Comparison of ENCODE assay signal across 23 cellular contexts in the genomic region with DNA sequence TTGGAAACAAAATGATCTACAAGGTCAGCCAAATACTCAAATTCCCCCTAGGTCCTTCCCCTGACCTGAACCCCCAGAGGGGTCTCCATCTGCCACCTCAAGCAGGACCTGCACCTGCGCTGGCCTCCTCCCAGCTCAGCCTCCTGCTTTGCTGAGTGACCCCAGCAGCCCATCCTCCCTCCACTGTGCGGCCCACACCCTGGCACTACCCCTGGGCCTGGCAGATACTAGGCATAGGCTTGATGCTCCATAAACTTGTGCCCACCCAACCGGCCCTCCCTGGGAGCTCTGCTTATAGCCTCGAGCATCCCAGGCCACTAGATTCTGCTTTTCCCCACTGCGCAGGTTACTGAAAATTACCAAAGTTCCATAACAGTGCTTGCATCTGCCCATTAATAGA.
DNase-seq lines count a peak whose midpoint lies in the region; ATAC-seq and TF ChIP-seq lines count a peak whose summit lies in the region.
"Had no signal": no experiment of that assay in that cellular context is flagged by ENCODE, and none has a peak within 500 bp of the region (broad histone marks: within the 10 kb centered on the region; RNA-seq: fewer than 3 reads in every experiment).

No MANE protein-coding gene starts in this region.

- no peak overlapping the region for H3K4me3 ChIP-seq in esophagus squamous epithelium
- H3K4me3 ChIP-seq in neuronal stem cell (ENCODE audit: low read length in 2 of 2), result no peak overlapping the region
- H3K4me3 ChIP-seq in suprapubic skin, result no peak overlapping the region
- H3K4me3 ChIP-seq in tibial nerve, result no peak overlapping the region

- H3K14ac ChIP-seq in neuronal stem cell (ENCODE audit: low read length), result peak overlapping the region; percentile 77

- no peak overlapping the region for H2BK5ac ChIP-seq in neuronal stem cell (ENCODE audit: low read length)

- intact Hi-C loops in Right ventricle myocardium superior (cut with DNase I) (no loop called here), left ventricle myocardium superior (cut with micrococcal nuclease) (no loop called here), esophagus squamous epithelium (cut with DNase I) (no loop called here)

- H3K36me3 ChIP-seq in esophagus squamous epithelium (no peaks in the 10 kb centered on the region), neuronal stem cell (replicated peaks in 1 of 2; ENCODE audit: control insufficient read depth in 2 of 2, insufficient read depth in 2 of 2, low read length in 2 of 2) (no peaks in the 10 kb centered on the region), suprapubic skin (no peaks in the 10 kb centered on the region), tibial nerve (no peaks in the 10 kb centered on the region)
- H3K36me3 ChIP-seq: brain microvascular endothelial cell had no signal

- H2BK12ac ChIP-seq in neuronal stem cell (ENCODE audit: low read length), result no peak overlapping the region

- peaks cover 12% of the 10 kb centered on the region for H3K79me1 ChIP-seq in neuronal stem cell (ENCODE audit: low read depth, low read length)

- no peak overlapping the region for H4K91ac ChIP-seq in neuronal stem cell (ENCODE audit: low read depth, low read length, poor library complexity)

- no peaks in the 10 kb centered on the region for H3K9me3 ChIP-seq in esophagus squamous epithelium
- peaks cover 0 to 6% of the 10 kb centered on the region in 2 donors for H3K9me3 ChIP-seq in neuronal stem cell (replicated peaks in 1 of 2; ENCODE audit: control insufficient read depth in 2 of 2, insufficient read depth in 1 of 2, low read depth in 1 of 2, low read length in 2 of 2)
- no peaks in the 10 kb centered on the region for H3K9me3 ChIP-seq in suprapubic skin
- H3K9me3 ChIP-seq in tibial nerve, result no peaks in the 10 kb centered on the region

- no peak overlapping the region for H3K4me2 ChIP-seq in neuronal stem cell (ENCODE audit: insufficient read depth, low read length, poor library complexity, severe bottlenecking)

- no peaks in the 10 kb centered on the region for H3K27me3 ChIP-seq in esophagus squamous epithelium
- H3K27me3 ChIP-seq in neuronal stem cell (ENCODE audit: control insufficient read depth in 3 of 3, insufficient read depth in 3 of 3, low read depth in 1 of 3, low read length in 3 of 3), result no peaks in the 10 kb centered on the region
- H3K27me3 ChIP-seq in suprapubic skin, result no peaks in the 10 kb centered on the region
- no peaks in the 10 kb centered on the region for H3K27me3 ChIP-seq in tibial nerve
- H3K27me3 ChIP-seq: brain microvascular endothelial cell had no signal

- H3K27ac ChIP-seq in esophagus squamous epithelium, result peak overlapping the region in 3 of 4 donors; percentile 28 to 73 (median 42)
- no peak overlapping the region for H3K27ac ChIP-seq in neuronal stem cell (replicated peaks; ENCODE audit: low read length)
- no peak overlapping the region for H3K27ac ChIP-seq in suprapubic skin
- peak overlapping the region in 1 of 4 donors; percentile 58 for H3K27ac ChIP-seq in tibial nerve
- H3K27ac ChIP-seq: brain microvascular endothelial cell had no signal

- TF ChIP-seq CTCF in esophagus squamous epithelium (IDR thresholded peaks at IDR 0.05) (no peak), suprapubic skin (IDR thresholded peaks at IDR 0.05) (no peak), tibial nerve (IDR thresholded peaks at IDR 0.05) (no peak)

- H3K4me1 ChIP-seq in esophagus squamous epithelium, result peaks cover 12 to 83% (median 36%) of the 10 kb centered on the region in 3 donors
- peaks cover 23 to 27% of the 10 kb centered on the region in 2 donors for H3K4me1 ChIP-seq in neuronal stem cell (ENCODE audit: control insufficient read depth in 2 of 2, insufficient read depth in 1 of 2, low read depth in 1 of 2, low read length in 2 of 2)
- peaks cover 29% of the 10 kb centered on the region for H3K4me1 ChIP-seq in suprapubic skin
- peaks cover 0 to 57% (median 12%) of the 10 kb centered on the region in 4 donors for H3K4me1 ChIP-seq in tibial nerve

- H3K9ac ChIP-seq in neuronal stem cell (ENCODE audit: low read depth, low read length, poor library complexity), result no peak overlapping the region

- no peak overlapping the region for H3K18ac ChIP-seq in neuronal stem cell (ENCODE audit: low read length)

- TF ChIP-seq POLR2A in esophagus squamous epithelium (IDR thresholded peaks at IDR 0.05), result no peak
- TF ChIP-seq POLR2A in suprapubic skin (IDR thresholded peaks at IDR 0.05), result no peak
- no peak for TF ChIP-seq POLR2A in tibial nerve (IDR thresholded peaks at IDR 0.05)

- H2AK5ac ChIP-seq in neuronal stem cell (ENCODE audit: low read depth, low read length), result no peak overlapping the region

- H3K4ac ChIP-seq in neuronal stem cell (ENCODE audit: low read length), result no peak overlapping the region

- DNase-seq in Right ventricle myocardium superior (peak; percentile 29), left ventricle myocardium superior (no peak), esophagus squamous epithelium (lab: John Stamatoyannopoulos, UW) (no peak), neuronal stem cell (ENCODE audit: low spot score) (no peak), suprapubic skin (ENCODE audit: low spot score in 2 of 2) (peak; percentile 49 to 69), tibial nerve (ENCODE audit: low spot score in 2 of 2) (no peak), OCI-M2 (lab: John Stamatoyannopoulos, UW; ENCODE audit: unreplicated experiment) (no peak)
- DNase-seq in stimulated activated CD4-positive, alpha-beta T cell treated with anti-CD3 and anti-CD28 coated beads, Interleukin-4, amount 100 ng/mL, for 24 hours, result no peak
- DNase-seq: activated CD4-positive, alpha-beta T cell treated with anti-CD3 and anti-CD28 coated beads, Interleukin-2, amount 10 ng/mL, durations not matched to agents 24 days and 14 days; activated naive CD4-positive, alpha-beta T cell treated with Interleukin-2 at 50 U/mL for 16 hours; brain microvascular endothelial cell; effector CD8-positive, alpha-beta T cell; foreskin fibroblast; IMR-90; NCI-H1694 treated with DMSO at 0.1 percent for 48 hours; NCI-H524; PC-3; retina; stimulated activated CD4-positive, alpha-beta T cell treated with anti-CD3 and anti-CD28 coated beads, Interleukin-15, amount 100 ng/mL, for 24 hours; stimulated activated naive CD4-positive, alpha-beta T cell had no signal

- WGBS in esophagus squamous epithelium, 2 donors, result 93 to 100% methylated on average over 2 to 5 of the region's 5 CpGs
- WGBS in neuronal stem cell (ENCODE audit: extremely low coverage in 2 of 2, insufficient read length in 2 of 2, insufficient replicate concordance in 1 of 2), 2 donors, result no CpG with 5 or more reads among the region's 5 CpGs
- 95% methylated on average over 4 of the region's 5 CpGs for WGBS in suprapubic skin
- WGBS in tibial nerve, 2 donors, result 83% methylated on average over 5 of the region's 5 CpGs

- H2AFZ ChIP-seq in neuronal stem cell (ENCODE audit: low read length), result no peak overlapping the region

- H2BK120ac ChIP-seq in neuronal stem cell (ENCODE audit: low read depth, low read length), result peak overlapping the region; percentile 65

- no peak overlapping the region for H4K8ac ChIP-seq in neuronal stem cell (ENCODE audit: low read depth, low read length)

- no peak overlapping the region for H3K23ac ChIP-seq in neuronal stem cell (ENCODE audit: low read depth, low read length, poor library complexity)

- no peak for ATAC-seq in Right ventricle myocardium superior (ENCODE audit: poor library complexity)
- ATAC-seq in left ventricle myocardium superior, result no peak
- ATAC-seq: activated CD8-positive, alpha-beta memory T cell treated with anti-CD3 and anti-CD28 coated beads, Interleukin-2, amount 10 ng/mL, durations not matched to agents 7 days and 5 days; left colon; PC-3; Right ventricle myocardium inferior had no signal

- no peak overlapping the region for H2BK15ac ChIP-seq in neuronal stem cell (ENCODE audit: low read length)

- TF ChIP-seq EP300 in suprapubic skin (IDR thresholded peaks at IDR 0.05) (no peak), tibial nerve (IDR thresholded peaks at IDR 0.05) (no peak)

Comparison
In these comparisons a context has a peak if more than half of its experiments do, and no peak if none do; other contexts are left out.
1. DNase-seq: peak in Right ventricle myocardium superior (single experiment) and suprapubic skin (2 of 2); none in left ventricle myocardium superior (single experiment), esophagus squamous epithelium (single experiment), neuronal stem cell (single experiment), tibial nerve (0 of 2), OCI-M2 (single experiment) and stimulated activated CD4-positive, alpha-beta T cell treated with anti-CD3 and anti-CD28 coated beads, Interleukin-4, amount 100 ng/mL, for 24 hours (single experiment).
2. H3K27ac ChIP-seq: peak in esophagus squamous epithelium (3 of 4); none in neuronal stem cell (single experiment) and suprapubic skin (single experiment).